8 cellular contexts compared by ENCODE assay signal in the genomic region with DNA sequence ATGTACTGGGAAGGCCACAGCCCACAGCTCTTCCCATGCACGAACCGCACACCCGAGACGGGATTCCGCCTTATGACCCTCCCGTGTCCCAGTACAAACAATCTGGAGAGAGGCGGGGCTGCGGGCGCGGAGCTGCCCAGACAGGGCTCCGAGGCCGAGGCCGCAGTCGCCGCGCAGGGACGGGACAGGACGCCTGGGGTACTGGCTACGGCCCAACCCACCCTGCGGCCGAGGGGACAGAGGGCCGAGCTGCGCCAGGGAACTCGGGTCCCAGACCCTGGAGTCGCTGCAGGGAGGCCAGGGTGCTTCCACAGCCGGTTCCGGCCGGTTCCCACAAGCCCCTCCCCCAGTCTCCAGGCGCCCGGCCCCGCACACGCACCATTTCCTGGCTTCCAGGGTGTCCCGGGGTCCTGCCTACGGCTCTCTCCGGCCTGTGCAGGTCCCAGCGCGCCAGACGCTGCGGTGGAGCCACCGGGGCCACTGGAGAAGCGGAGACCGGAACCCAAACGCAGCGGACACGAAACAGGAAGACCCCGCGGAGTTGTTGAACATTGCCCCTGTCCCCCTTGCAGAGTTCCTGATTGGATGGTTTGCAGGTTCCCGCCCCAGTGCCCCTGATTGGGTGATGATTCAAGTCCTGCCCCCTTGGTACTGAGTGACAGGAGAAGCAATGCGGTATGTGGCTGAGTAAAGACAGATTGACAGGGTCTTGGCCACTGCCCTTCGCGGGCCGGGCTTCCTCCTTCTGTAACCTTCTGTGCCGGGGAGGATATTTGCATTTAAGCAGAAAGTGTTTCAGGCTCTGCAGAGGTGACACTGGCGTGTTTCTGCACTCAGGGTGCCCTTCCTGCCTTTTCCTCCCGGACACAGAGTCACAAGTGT. TPM values are rescaled to one million over a fixed set of nuclear protein-coding genes. Genes with fewer than 3 reads are reported as not detected.
DNase-seq lines count a peak whose midpoint lies in the region; ATAC-seq and TF ChIP-seq lines count a peak whose summit lies in the region.

A gene (minus strand): TSS at position 532 of the 882 bp plus-strand sequence. CDS start 150 bp downstream, at position 382.

- peaks cover 10% of the 10 kb centered on the region for H3K4me1 Mint-ChIP-seq in nephron
- peaks cover 47% of the 10 kb centered on the region for H3K4me1 Mint-ChIP-seq in stimulated activated naive CD8-positive, alpha-beta T cell treated with anti-CD3 and anti-CD28 coated beads, Interleukin-15, Interleukin-2, amounts not matched to agents 100 ng/mL and 50 ng/mL, for 24 hours (ENCODE audit: low read depth)

- H3K4me1 ChIP-seq in RWPE2 (ENCODE audit: insufficient read depth, poor library complexity, severe bottlenecking) = peaks cover 4% of the 10 kb centered on the region

- DNase-seq in EH (ENCODE audit: low read depth) = peak; percentile 98
- peak; percentile 98 for DNase-seq in H4 (ENCODE audit: low spot score)
- DNase-seq in LoVo (ENCODE audit: low spot score) = peak; percentile 97
- peak; percentile 95 for DNase-seq in RWPE2 (ENCODE audit: low spot score)
- peak; percentile 85 for DNase-seq in activated T-helper 9 cell treated with anti-CD3 and anti-CD28 coated beads, Interleukin-2, amount 50 U/mL, for 16 hours (ENCODE audit: low read depth)
- peak; percentile 98 for DNase-seq in fibroblast of the aortic adventitia (ENCODE audit: low read depth)

- peak within 1 kb of the TSS; percentile 99 for H3K27ac Mint-ChIP-seq in nephron
- peak within 1 kb of the TSS; percentile 97 for H3K27ac Mint-ChIP-seq in stimulated activated naive CD8-positive, alpha-beta T cell treated with anti-CD3 and anti-CD28 coated beads, Interleukin-15, Interleukin-2, amounts not matched to agents 100 ng/mL and 50 ng/mL, for 24 hours

- peaks cover 15% of the 10 kb centered on the region for H3K9me3 Mint-ChIP-seq in nephron
- H3K9me3 Mint-ChIP-seq in stimulated activated naive CD8-positive, alpha-beta T cell treated with anti-CD3 and anti-CD28 coated beads, Interleukin-15, Interleukin-2, amounts not matched to agents 100 ng/mL and 50 ng/mL, for 24 hours = no peaks in the 10 kb centered on the region

- H3K27me3 ChIP-seq in RWPE2 (ENCODE audit: insufficient read depth, poor library complexity, severe bottlenecking) = no peaks in the 10 kb centered on the region

- H3K9me3 ChIP-seq in RWPE2 (ENCODE audit: severe bottlenecking) = no peaks in the 10 kb centered on the region

- TF ChIP-seq CTCF in RWPE2 (IDR thresholded peaks at IDR 0.05; ENCODE audit: poor library complexity, severe bottlenecking) = no peak
- TF ChIP-seq CTCF in fibroblast of the aortic adventitia (IDR thresholded peaks at IDR 0.05; ENCODE audit: insufficient read depth, low read length) = no peak
- TF ChIP-seq CTCF in nephron (IDR thresholded peaks at IDR 0.05; ENCODE audit: unreplicated experiment in 3 of 3) = no peak

- peaks cover 41% of the 10 kb centered on the region for H3K36me3 Mint-ChIP-seq in nephron (ENCODE audit: low read depth)
- peaks cover 15% of the 10 kb centered on the region for H3K36me3 Mint-ChIP-seq in stimulated activated naive CD8-positive, alpha-beta T cell treated with anti-CD3 and anti-CD28 coated beads, Interleukin-15, Interleukin-2, amounts not matched to agents 100 ng/mL and 50 ng/mL, for 24 hours (ENCODE audit: low read depth)

- peak within 1 kb of the TSS; percentile 90 for H3K27ac ChIP-seq in RWPE2 (ENCODE audit: poor library complexity, severe bottlenecking)

- H3K27me3 Mint-ChIP-seq in nephron (ENCODE audit: low read depth) = peaks cover 4% of the 10 kb centered on the region
- no peaks in the 10 kb centered on the region for H3K27me3 Mint-ChIP-seq in stimulated activated naive CD8-positive, alpha-beta T cell treated with anti-CD3 and anti-CD28 coated beads, Interleukin-15, Interleukin-2, amounts not matched to agents 100 ng/mL and 50 ng/mL, for 24 hours

- H3K4me3 ChIP-seq in RWPE2 (ENCODE audit: severe bottlenecking) = peak within 1 kb of the TSS; percentile 93
- H3K4me3 ChIP-seq in fibroblast of the aortic adventitia (ENCODE audit: low read depth, low read length) = peak within 1 kb of the TSS; percentile 90

- peaks cover 18% of the 10 kb centered on the region for H3K36me3 ChIP-seq in RWPE2 (ENCODE audit: low read depth)

- H3K4me3 Mint-ChIP-seq in nephron = peak within 1 kb of the TSS; percentile 94 to 98 (median 95)
- H3K4me3 Mint-ChIP-seq in stimulated activated naive CD8-positive, alpha-beta T cell treated with anti-CD3 and anti-CD28 coated beads, Interleukin-15, Interleukin-2, amounts not matched to agents 100 ng/mL and 50 ng/mL, for 24 hours = peak within 1 kb of the TSS; percentile 100

- peak; percentile 98 for ATAC-seq in RWPE2 (ENCODE audit: low read depth)

RNA-seq across cellular contexts. Expression of the gene that starts here (rescaled TPM):
- total RNA-seq in H4 (2014; rRNA removed; shearing (Covaris generic)) = 4.1 and 5.3 TPM in 2 replicates
- 7.0 and 13.2 TPM in 2 replicates for total RNA-seq in fibroblast of the aortic adventitia (ENCODE audit: low replicate concordance)

Comparison
In these comparisons a context has a peak if more than half of its experiments do, and no peak if none do; other contexts are left out.
1. Peak in every context shown above with its lines: DNase-seq, ATAC-seq, H3K4me3 ChIP-seq and H3K27ac ChIP-seq.